Comparison of ENCODE assay signal across 18 cellular contexts in the genomic region with DNA sequence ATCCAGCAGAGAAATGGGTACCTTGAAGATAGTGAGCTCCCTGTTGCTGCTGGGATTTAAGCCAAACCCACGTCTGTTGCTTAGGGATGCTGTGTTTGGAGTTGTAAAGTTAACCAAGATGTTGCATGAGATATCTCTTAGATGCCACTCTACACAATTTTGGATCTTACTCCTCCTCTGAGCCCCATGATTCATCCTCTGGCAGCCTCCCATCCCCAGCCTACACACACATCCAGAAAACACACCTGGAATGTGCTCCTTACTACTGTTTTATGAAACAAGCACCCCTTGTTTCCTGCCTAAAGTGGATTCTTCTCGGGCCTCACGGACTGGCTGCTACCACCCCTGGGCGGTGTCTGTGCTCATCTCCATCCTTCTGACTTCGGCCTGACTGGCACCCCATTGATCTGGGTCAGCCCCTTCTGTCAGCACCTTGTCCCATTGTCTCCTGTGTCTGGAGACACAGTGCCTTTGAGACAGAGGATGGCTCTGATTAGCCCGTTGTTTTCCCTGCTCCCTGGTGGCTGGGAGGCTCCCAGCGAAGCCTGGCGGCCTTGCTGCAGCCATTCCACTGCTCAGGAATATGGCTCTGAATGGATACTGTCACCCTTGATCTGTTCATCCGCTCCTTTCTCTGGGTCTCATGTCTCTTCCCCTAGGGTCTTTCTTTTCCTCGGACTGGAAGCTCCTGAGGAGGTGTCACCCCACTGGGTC. TPM values are rescaled to one million over a fixed set of nuclear protein-coding genes. Genes with fewer than 3 reads are reported as not detected.
A peak's percentile ranks its signal among the peaks of the same experiment; 100 is the strongest.
DNase-seq lines count a peak whose midpoint lies in the region; ATAC-seq and TF ChIP-seq lines count a peak whose summit lies in the region.
"Had no signal": no experiment of that assay in that cellular context is flagged by ENCODE, and none has a peak within 500 bp of the region (broad histone marks: within the 10 kb centered on the region; RNA-seq: fewer than 3 reads in every experiment).

No MANE protein-coding gene starts in this region.

- H3K79me1 ChIP-seq in neuronal stem cell (ENCODE audit: low read depth, low read length): peaks cover 6% of the 10 kb centered on the region

- peak; percentile 30 for DNase-seq in GM04503 (ENCODE audit: low read depth)
- peak; percentile 77 for DNase-seq in RPMI7951 (ENCODE audit: low read depth)
- peak; percentile 46 for DNase-seq in fibroblast of gingiva (ENCODE audit: low read depth)
- no peak for DNase-seq in neuronal stem cell (ENCODE audit: low spot score)
- DNase-seq in upper lobe of right lung: no peak
- DNase-seq in GDM1 (lab: John Stamatoyannopoulos, UW): no peak
- DNase-seq in stimulated activated naive CD8-positive, alpha-beta T cell treated with anti-CD3 and anti-CD28 coated beads, Interleukin-15, Interleukin-2, amounts not matched to agents 100 U/mL and 50 U/mL, for 24 hours: no peak
- DNase-seq: activated naive CD8-positive, alpha-beta T cell treated with anti-CD3 and anti-CD28 coated beads for 36 hours; activated T-cell treated with anti-CD3 and anti-CD28 coated beads, Interleukin-2, amount 50 U/mL, for 24 hours; BE2C; central memory CD4-positive, alpha-beta T cell; effector memory CD8-positive, alpha-beta T cell; gastrocnemius medialis; NCI-H1930; NCI-H524; stimulated activated CD4-positive, alpha-beta T cell treated with anti-CD3 and anti-CD28 coated beads, Interleukin-1b, Interleukin-23, amount 100 ng/mL, for 48 hours had no signal

- H2BK12ac ChIP-seq in neuronal stem cell (ENCODE audit: low read length): no peak overlapping the region

- no peak overlapping the region for H2BK15ac ChIP-seq in neuronal stem cell (ENCODE audit: low read length)

- H2BK5ac ChIP-seq in neuronal stem cell (ENCODE audit: low read length): no peak overlapping the region

- TF ChIP-seq CTCF in upper lobe of right lung (IDR thresholded peaks at IDR 0.05): no peak

- H3K27ac ChIP-seq in neuronal stem cell (replicated peaks; ENCODE audit: low read length) (no peak overlapping the region), upper lobe of right lung (no peak overlapping the region)
- H3K27ac ChIP-seq: SK-N-MC had no signal

- no peak overlapping the region for H3K4ac ChIP-seq in neuronal stem cell (ENCODE audit: low read length)

- no peak overlapping the region for H3K18ac ChIP-seq in neuronal stem cell (ENCODE audit: low read length)

- no CpG with 5 or more reads among the region's 10 CpGs for WGBS in neuronal stem cell (ENCODE audit: extremely low coverage in 2 of 2, insufficient read length in 2 of 2, insufficient replicate concordance in 1 of 2), 2 donors

- H4K91ac ChIP-seq in neuronal stem cell (ENCODE audit: low read depth, low read length, poor library complexity): no peak overlapping the region

- H2AFZ ChIP-seq in neuronal stem cell (ENCODE audit: low read length): no peak overlapping the region

- ATAC-seq in upper lobe of right lung (no peak), GM19395 (IDR thresholded peaks at IDR 0.05; ENCODE audit: unreplicated experiment) (no peak)
- ATAC-seq in stimulated activated naive CD8-positive, alpha-beta T cell treated with anti-CD3 and anti-CD28 coated beads, Interleukin-15, Interleukin-2, amounts not matched to agents 100 U/mL and 50 U/mL, for 24 hours: no peak
- ATAC-seq: effector memory CD8-positive, alpha-beta T cell; gastrocnemius medialis had no signal

- no peak overlapping the region for H4K8ac ChIP-seq in neuronal stem cell (ENCODE audit: low read depth, low read length)

- H3K9me3 ChIP-seq in neuronal stem cell (replicated peaks in 1 of 2; ENCODE audit: control insufficient read depth in 2 of 2, insufficient read depth in 1 of 2, low read depth in 1 of 2, low read length in 2 of 2) (peaks cover 3 to 11% of the 10 kb centered on the region in 2 donors), upper lobe of right lung (no peaks in the 10 kb centered on the region)
- H3K9me3 ChIP-seq: BE2C, gastrocnemius medialis had no signal

- intact Hi-C loops in upper lobe of right lung (cut with DNase I): no loop called here

- H3K4me3 ChIP-seq in neuronal stem cell (ENCODE audit: low read length in 2 of 2): no peak overlapping the region
- H3K4me3 ChIP-seq in upper lobe of right lung: no peak overlapping the region
- H3K4me3 ChIP-seq: gastrocnemius medialis, SK-N-MC had no signal

- H3K27me3 ChIP-seq in neuronal stem cell (ENCODE audit: control insufficient read depth in 3 of 3, insufficient read depth in 3 of 3, low read depth in 1 of 3, low read length in 3 of 3) (no peaks in the 10 kb centered on the region), upper lobe of right lung (no peaks in the 10 kb centered on the region)
- H3K27me3 ChIP-seq: BE2C, gastrocnemius medialis had no signal

- no peak overlapping the region for H3K9ac ChIP-seq in neuronal stem cell (ENCODE audit: low read depth, low read length, poor library complexity)

- H3K36me3 ChIP-seq in neuronal stem cell (replicated peaks in 1 of 2; ENCODE audit: control insufficient read depth in 2 of 2, insufficient read depth in 2 of 2, low read length in 2 of 2): no peaks in the 10 kb centered on the region
- no peaks in the 10 kb centered on the region for H3K36me3 ChIP-seq in upper lobe of right lung
- H3K36me3 ChIP-seq: BE2C, gastrocnemius medialis had no signal

- H3K4me1 ChIP-seq in neuronal stem cell (ENCODE audit: control insufficient read depth in 2 of 2, insufficient read depth in 1 of 2, low read depth in 1 of 2, low read length in 2 of 2) (peaks cover 19 to 20% of the 10 kb centered on the region in 2 donors), upper lobe of right lung (peaks cover 48% of the 10 kb centered on the region)

- H2AK5ac ChIP-seq in neuronal stem cell (ENCODE audit: low read depth, low read length): peak overlapping the region; percentile 45

- H3K23ac ChIP-seq in neuronal stem cell (ENCODE audit: low read depth, low read length, poor library complexity): no peak overlapping the region

- no peak overlapping the region for H3K4me2 ChIP-seq in neuronal stem cell (ENCODE audit: insufficient read depth, low read length, poor library complexity, severe bottlenecking)

- H2BK120ac ChIP-seq in neuronal stem cell (ENCODE audit: low read depth, low read length): no peak overlapping the region

- no peak overlapping the region for H3K14ac ChIP-seq in neuronal stem cell (ENCODE audit: low read length)

RNA-seq across cellular contexts. Expression of a gene that starts 24.3 kb away (rescaled TPM):
- 37.6 and 42.0 TPM in 2 replicates for total RNA-seq in RPMI7951 (2014; rRNA removed; shearing (Covaris generic))
- polyA plus RNA-seq in neuronal stem cell (2013, experiment 1 of 2): 12.5 TPM
- 12.5 TPM for polyA plus RNA-seq in neuronal stem cell (2013, experiment 2 of 2)
- total RNA-seq in upper lobe of right lung: 81.2 TPM

Comparison
In these comparisons a context has a peak if more than half of its experiments do, and no peak if none do; other contexts are left out.
1. DNase-seq: peak in GM04503 (single experiment), RPMI7951 (single experiment) and fibroblast of gingiva (single experiment); none in neuronal stem cell (single experiment), upper lobe of right lung (single experiment), GDM1 (single experiment) and stimulated activated naive CD8-positive, alpha-beta T cell treated with anti-CD3 and anti-CD28 coated beads, Interleukin-15, Interleukin-2, amounts not matched to agents 100 U/mL and 50 U/mL, for 24 hours (single experiment).